Comparison of ENCODE assay signal across 7 cellular contexts in genomic region chr7:152180048-152180447, GRCh38.
"Had no signal": no experiment of that assay in that cellular context is flagged by ENCODE, and none has a peak within 500 bp of the region (broad histone marks: within the 10 kb centered on the region; RNA-seq: fewer than 3 reads in every experiment).

No MANE protein-coding gene starts in this region.

- H3K4me3 ChIP-seq: GM23248, HAP-1 had no signal

- H3K9ac ChIP-seq: GM23248 had no signal

- H3K27ac ChIP-seq: GM23248 had no signal

- H3K9me3 ChIP-seq: HAP-1 had no signal

- FAIRE-seq: HTR-8/SVneo had no signal

- H2AFZ ChIP-seq: GM23248 had no signal

- H3K9me3 Mint-ChIP-seq: IgD-negative memory B cell had no signal

- H3K27me3 Mint-ChIP-seq: IgD-negative memory B cell had no signal

- ATAC-seq: HCT116 had no signal

- DNase-seq: GOT3, H7 had no signal
